Comparison of ENCODE assay signal across 8 cellular contexts in genomic region chr6:118800394-118801071, GRCh38.
A peak's percentile ranks its signal among the peaks of the same experiment; 100 is the strongest.
DNase-seq lines count a peak whose midpoint lies in the region; ATAC-seq and TF ChIP-seq lines count a peak whose summit lies in the region.

No MANE protein-coding gene starts in this region.

- no peaks in the 10 kb centered on the region for H3K27me3 Mint-ChIP-seq in naive B cell

- peak overlapping the region in 1 of 6 donors; percentile 52 for H3K27ac Mint-ChIP-seq in naive B cell

- H3K9me3 Mint-ChIP-seq in naive B cell = peaks cover 0 to 6% (median 0%) of the 10 kb centered on the region in 7 donors

- DNase-seq in DMS153 (lab: John Stamatoyannopoulos, UW) (peak; percentile 89), OCI-M1 (lab: John Stamatoyannopoulos, UW) (peak; percentile 94), activated T-cell treated with anti-CD3 and anti-CD28 coated beads for 4 hours (peak; percentile 75), epithelial cell of proximal tubule (ENCODE audit: low read depth) (peak; percentile 41), naive B cell (peak; percentile 65)
- peak; percentile 93 for DNase-seq in Jurkat, Clone E6-1 (ENCODE audit: low read depth, low spot score)
- DNase-seq in stimulated activated CD8-positive, alpha-beta memory T cell treated with anti-CD3 and anti-CD28 coated beads, Interleukin-7, amount 100 ng/mL, for 48 hours (ENCODE audit: extremely low read depth in 1 of 2, low read depth in 1 of 2) = peak; percentile 33 to 77

- no peaks in the 10 kb centered on the region for H3K36me3 Mint-ChIP-seq in naive B cell

- H3K4me1 Mint-ChIP-seq in naive B cell = peaks cover 8 to 22% (median 13%) of the 10 kb centered on the region in 3 donors

- peak; percentile 96 for ATAC-seq in GM21529 (IDR thresholded peaks at IDR 0.05; ENCODE audit: unreplicated experiment)
- ATAC-seq in naive B cell (ENCODE audit: low read depth in 2 of 2) = peak; percentile 88 to 93

- peak; percentile 92 for TF ChIP-seq CTCF in epithelial cell of proximal tubule (conservative IDR thresholded peaks at IDR 0.05; ENCODE audit: low read depth, low read length)

- H3K4me3 ChIP-seq in Jurkat, Clone E6-1 (ENCODE audit: low read length) = peak overlapping the region; percentile 30
- H3K4me3 ChIP-seq in epithelial cell of proximal tubule (ENCODE audit: low read depth, low read length) = peak overlapping the region; percentile 23

- peak overlapping the region in 6 of 8 donors; percentile 17 to 75 (median 49) for H3K4me3 Mint-ChIP-seq in naive B cell

Comparison
In these comparisons a context has a peak if more than half of its experiments do, and no peak if none do; other contexts are left out.
1. Peak in every context shown above with its lines: DNase-seq, ATAC-seq and H3K4me3 ChIP-seq.
2. DNase-seq: peak in every context shown above with its lines; median percentile 94 in OCI-M1; 93 in Jurkat, Clone E6-1; 89 in DMS153; 75 in activated T-cell treated with anti-CD3 and anti-CD28 coated beads for 4 hours; 65 in naive B cell; 55 in stimulated activated CD8-positive, alpha-beta memory T cell treated with anti-CD3 and anti-CD28 coated beads, Interleukin-7, amount 100 ng/mL, for 48 hours; 41 in epithelial cell of proximal tubule.